9 cellular contexts compared by ENCODE assay signal in genomic region chr1:226408285-226409184, GRCh38. TPM values are rescaled to one million over a fixed set of nuclear protein-coding genes. Genes with fewer than 3 reads are reported as not detected.
DNase-seq lines count a peak whose midpoint lies in the region; ATAC-seq, FAIRE-seq and TF ChIP-seq lines count a peak whose summit lies in the region.
"Had no signal": no experiment of that assay in that cellular context is flagged by ENCODE, and none has a peak within 500 bp of the region (broad histone marks: within the 10 kb centered on the region; RNA-seq: fewer than 3 reads in every experiment).

No MANE protein-coding gene starts in this region.

- peaks cover 3% of the 10 kb centered on the region for H3K36me3 Mint-ChIP-seq in activated naive CD4-positive, alpha-beta T cell treated with anti-CD3 and anti-CD28 coated beads, Interleukin-2, amount 50 U/mL, for 24 hours
- H3K36me3 Mint-ChIP-seq in activated naive CD4-positive, alpha-beta T cell treated with anti-CD3 and anti-CD28 coated beads, Interleukin-2, amount 50 U/mL, for 72 hours: peaks cover 15 to 20% of the 10 kb centered on the region in 2 donors

- no peaks in the 10 kb centered on the region for H3K27me3 Mint-ChIP-seq in activated naive CD4-positive, alpha-beta T cell treated with anti-CD3 and anti-CD28 coated beads, Interleukin-2, amount 50 U/mL, for 24 hours

- TF ChIP-seq POLR2A in breast epithelium (IDR thresholded peaks at IDR 0.05): no peak
- peak in 1 of 2 donors; percentile 4 for TF ChIP-seq POLR2A in uterus (IDR thresholded peaks at IDR 0.05)

- peak overlapping the region; percentile 71 to 94 (median 77) for H3K4me3 ChIP-seq in breast epithelium
- H3K4me3 ChIP-seq in mesodermal cell (ENCODE audit: extremely low read depth, insufficient read depth, low read length, poor library complexity, severe bottlenecking): peak overlapping the region; percentile 82
- peak overlapping the region; percentile 53 to 92 for H3K4me3 ChIP-seq in uterus

- no peak for ATAC-seq in activated naive CD4-positive, alpha-beta T cell treated with anti-CD3 and anti-CD28 coated beads, Interleukin-2, amount 50 U/mL, for 72 hours

- no peaks in the 10 kb centered on the region for H3K9me3 ChIP-seq in breast epithelium
- peaks cover 5% of the 10 kb centered on the region for H3K9me3 ChIP-seq in mesodermal cell (ENCODE audit: control insufficient read depth, low read length)
- H3K9me3 ChIP-seq in uterus: no peaks in the 10 kb centered on the region

- no peaks in the 10 kb centered on the region for H3K9me3 Mint-ChIP-seq in activated naive CD4-positive, alpha-beta T cell treated with anti-CD3 and anti-CD28 coated beads, Interleukin-2, amount 50 U/mL, for 24 hours
- H3K9me3 Mint-ChIP-seq in activated naive CD4-positive, alpha-beta T cell treated with anti-CD3 and anti-CD28 coated beads, Interleukin-2, amount 50 U/mL, for 72 hours: peaks cover 0 to 5% of the 10 kb centered on the region in 2 donors

- WGBS in mesodermal cell (ENCODE audit: insufficient coverage in 2 of 2), 2 experiments: 64 to 68% methylated on average over 12 to 15 of the region's 25 CpGs

- H3K4me1 ChIP-seq in breast epithelium (peaks cover 0 to 4% of the 10 kb centered on the region in 2 donors), mesodermal cell (ENCODE audit: control insufficient read depth, insufficient read depth, low read length, poor library complexity, severe bottlenecking) (peaks cover 19% of the 10 kb centered on the region), uterus (peaks cover 14 to 19% of the 10 kb centered on the region in 2 donors)

- intact Hi-C loops in breast epithelium (cut with DNase I; ENCODE audit: low total_unique reads) (no loop called here), uterus (cut with DNase I; ENCODE audit: low total_unique reads) (no loop called here)

- H3K27ac ChIP-seq in breast epithelium (peak overlapping the region; percentile 76 to 84), mesodermal cell (ENCODE audit: low read depth, low read length, severe bottlenecking) (no peak overlapping the region), uterus (peak overlapping the region; percentile 65 to 77)

- TF ChIP-seq CTCF in breast epithelium (IDR thresholded peaks at IDR 0.05): peak in 1 of 3 donors; percentile 6
- TF ChIP-seq CTCF in uterus (IDR thresholded peaks at IDR 0.05): no peak
- TF ChIP-seq CTCF in D721Med (IDR thresholded peaks at IDR 0.05; ENCODE audit: insufficient read depth, missing control alignments): no peak

- H3K36me3 ChIP-seq in breast epithelium (no peaks in the 10 kb centered on the region), mesodermal cell (ENCODE audit: control insufficient read depth, insufficient read depth, low read length) (no peaks in the 10 kb centered on the region), uterus (no peaks in the 10 kb centered on the region)

- no peak for DNase-seq in activated naive CD4-positive, alpha-beta T cell treated with anti-CD3 and anti-CD28 coated beads, Interleukin-2, amount 50 U/mL, for 72 hours (ENCODE audit: low spot score in 2 of 2)
- peak in 1 of 2 donors; percentile 21 for DNase-seq in breast epithelium (ENCODE audit: low spot score in 2 of 2)
- DNase-seq in uterus: peak in 1 of 2 donors; percentile 27
- DNase-seq in frontal cortex (ENCODE audit: low spot score in 2 of 2): no peak
- DNase-seq in globus pallidus (ENCODE audit: low spot score): no peak
- no peak for DNase-seq in D721Med (ENCODE audit: insufficient read length, low spot score)

- H3K27me3 ChIP-seq in breast epithelium (no peaks in the 10 kb centered on the region), uterus (no peaks in the 10 kb centered on the region)

- H3K4me3 Mint-ChIP-seq in activated naive CD4-positive, alpha-beta T cell treated with anti-CD3 and anti-CD28 coated beads, Interleukin-2, amount 50 U/mL, for 24 hours: peak overlapping the region; percentile 83

- no peak for FAIRE-seq in frontal cortex (lab: Jason Lieb, UNC)
- FAIRE-seq in D721Med (lab: Jason Lieb, UNC): no peak
- FAIRE-seq: islet of Langerhans had no signal

- H3K4me1 Mint-ChIP-seq in activated naive CD4-positive, alpha-beta T cell treated with anti-CD3 and anti-CD28 coated beads, Interleukin-2, amount 50 U/mL, for 24 hours: peaks cover 38% of the 10 kb centered on the region

- H3K27ac Mint-ChIP-seq in activated naive CD4-positive, alpha-beta T cell treated with anti-CD3 and anti-CD28 coated beads, Interleukin-2, amount 50 U/mL, for 24 hours: peak overlapping the region; percentile 83
- peak overlapping the region in 1 of 2 donors; percentile 95 for H3K27ac Mint-ChIP-seq in activated naive CD4-positive, alpha-beta T cell treated with anti-CD3 and anti-CD28 coated beads, Interleukin-2, amount 50 U/mL, for 72 hours

RNA-seq across cellular contexts. Expression of gene PARP1, which starts 0.6 kb away (rescaled TPM):
- 100 to 1,000 TPM; 176 to 234 TPM for total RNA-seq in activated naive CD4-positive, alpha-beta T cell treated with anti-CD3 and anti-CD28 coated beads, Interleukin-2, amount 50 U/mL, for 72 hours
- total RNA-seq in breast epithelium: 10 to 100 TPM; 53.0 to 83.9 (median 72.3) TPM
- 131 TPM for polyA plus RNA-seq in mesodermal cell (2013, experiment 1 of 2)
- polyA plus RNA-seq in mesodermal cell (2013, experiment 2 of 2): 119 TPM
- 100 to 1,000 TPM in 1 of 4 donors, 10 to 100 TPM in 3; 17.1 to 147 (median 33.8) TPM for total RNA-seq in uterus
- total RNA-seq in frontal cortex: 115 TPM
